ENCODE assay signal across 9 cellular contexts in the genomic region with DNA sequence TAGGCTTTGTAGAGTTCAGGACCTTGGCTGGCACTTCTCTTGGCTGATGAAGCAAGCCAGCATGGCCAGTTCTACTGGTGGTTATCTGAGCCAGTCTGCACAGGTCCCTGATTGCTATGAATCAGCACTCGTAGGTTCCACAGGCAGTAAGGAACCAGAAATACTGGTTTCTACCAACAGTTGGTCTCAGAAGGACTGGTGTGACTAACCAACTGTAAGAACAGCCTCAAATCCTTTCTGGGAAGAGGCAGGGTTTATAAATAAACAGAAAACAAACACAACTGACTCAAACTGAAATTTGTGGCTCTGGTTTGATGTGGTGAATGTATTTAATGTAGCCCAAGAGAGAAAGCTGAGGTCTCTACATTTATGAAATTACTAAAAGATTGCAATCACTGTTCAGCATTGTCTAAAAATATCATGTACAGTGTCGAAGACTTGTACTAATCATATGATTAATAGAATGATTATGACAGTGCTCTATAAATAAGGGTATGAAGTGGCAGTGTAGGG. TPM values are rescaled to one million over a fixed set of nuclear protein-coding genes. Genes with fewer than 3 reads are reported as not detected.
DNase-seq lines count a peak whose midpoint lies in the region; ATAC-seq and TF ChIP-seq lines count a peak whose summit lies in the region.
"Had no signal": no experiment of that assay in that cellular context is flagged by ENCODE, and none has a peak within 500 bp of the region (broad histone marks: within the 10 kb centered on the region; RNA-seq: fewer than 3 reads in every experiment).

No MANE protein-coding gene starts in this region.

- H3K4me3 ChIP-seq in lower lobe of right lung, result no peak overlapping the region

- no peaks in the 10 kb centered on the region for H3K9me3 ChIP-seq in lower lobe of right lung

- ATAC-seq in activated CD4-positive, CD25-positive, alpha-beta regulatory T cell treated with anti-CD3 and anti-CD28 coated beads, Interleukin-2, amount 50 U/mL, for 24 hours, result peak; percentile 93
- ATAC-seq in activated naive CD4-positive, alpha-beta T cell treated with anti-CD3 and anti-CD28 coated beads, Interleukin-2, amount 50 U/mL, for 72 hours, result peak; percentile 80 to 97
- ATAC-seq in lower lobe of right lung, result peak; percentile 95 to 97

- no peak for DNase-seq in activated CD4-positive, CD25-positive, alpha-beta regulatory T cell (lab: John Stamatoyannopoulos, UW)
- DNase-seq in H4 (ENCODE audit: low spot score) (peak; percentile 92), M059J (ENCODE audit: low read depth) (peak; percentile 88), lower lobe of right lung (peak; percentile 51), NCI-H82 treated with DMSO at 0.1 percent for 48 hours (lab: John Stamatoyannopoulos, UW; ENCODE audit: unreplicated experiment) (no peak), NCI-H1694 treated with DMSO at 0.1 percent for 48 hours (lab: John Stamatoyannopoulos, UW) (no peak)
- peak in 1 of 2 donors; percentile 51 for DNase-seq in activated naive CD4-positive, alpha-beta T cell treated with anti-CD3 and anti-CD28 coated beads, Interleukin-2, amount 50 U/mL, for 72 hours (ENCODE audit: low spot score in 2 of 2)

- H3K9me3 Mint-ChIP-seq in activated naive CD4-positive, alpha-beta T cell treated with anti-CD3 and anti-CD28 coated beads, Interleukin-2, amount 50 U/mL, for 72 hours, result no peaks in the 10 kb centered on the region

- peaks cover 45% of the 10 kb centered on the region for H3K4me1 ChIP-seq in lower lobe of right lung

- no peaks in the 10 kb centered on the region for H3K36me3 ChIP-seq in lower lobe of right lung

- peak overlapping the region; percentile 70 for H3K27ac ChIP-seq in lower lobe of right lung

- TF ChIP-seq CTCF in lower lobe of right lung (IDR thresholded peaks at IDR 0.05), result no peak

- H3K27me3 ChIP-seq in lower lobe of right lung (ENCODE audit: low read depth), result no peaks in the 10 kb centered on the region

- intact Hi-C loops in lower lobe of right lung (cut with DNase I), result no loop called here

- no peaks in the 10 kb centered on the region for H3K36me3 Mint-ChIP-seq in activated naive CD4-positive, alpha-beta T cell treated with anti-CD3 and anti-CD28 coated beads, Interleukin-2, amount 50 U/mL, for 72 hours

- H3K27ac Mint-ChIP-seq in activated naive CD4-positive, alpha-beta T cell treated with anti-CD3 and anti-CD28 coated beads, Interleukin-2, amount 50 U/mL, for 72 hours, result peak overlapping the region in 1 of 2 donors; percentile 33
- H3K27ac Mint-ChIP-seq: B cell had no signal

RNA-seq across cellular contexts. Expression of gene RAPH1, which starts 44.1 kb away (rescaled TPM):
- total RNA-seq in H4 (2014; rRNA removed; shearing (Covaris generic)), result 2.7 and 3.6 TPM in 2 replicates
- 9.3 and 13.8 TPM in 2 replicates for total RNA-seq in M059J (2014; rRNA removed; shearing (Covaris generic))
- total RNA-seq in activated naive CD4-positive, alpha-beta T cell treated with anti-CD3 and anti-CD28 coated beads, Interleukin-2, amount 50 U/mL, for 72 hours, result 1 to 10 TPM; 7.7 to 9.0 TPM
- total RNA-seq in lower lobe of right lung, result 63.8 TPM
- total RNA-seq: B cell had no signal

Comparison
In these comparisons a context has a peak if more than half of its experiments do, and no peak if none do; other contexts are left out.
1. DNase-seq: peak in H4 (single experiment), M059J (single experiment) and lower lobe of right lung (single experiment); none in activated CD4-positive, CD25-positive, alpha-beta regulatory T cell (0 of 4), NCI-H82 treated with DMSO at 0.1 percent for 48 hours (single experiment) and NCI-H1694 treated with DMSO at 0.1 percent for 48 hours (single experiment).
2. Peak in every context shown above with its lines, with median percentiles within 50 percentile points of each other: ATAC-seq.